In the genomic region with DNA sequence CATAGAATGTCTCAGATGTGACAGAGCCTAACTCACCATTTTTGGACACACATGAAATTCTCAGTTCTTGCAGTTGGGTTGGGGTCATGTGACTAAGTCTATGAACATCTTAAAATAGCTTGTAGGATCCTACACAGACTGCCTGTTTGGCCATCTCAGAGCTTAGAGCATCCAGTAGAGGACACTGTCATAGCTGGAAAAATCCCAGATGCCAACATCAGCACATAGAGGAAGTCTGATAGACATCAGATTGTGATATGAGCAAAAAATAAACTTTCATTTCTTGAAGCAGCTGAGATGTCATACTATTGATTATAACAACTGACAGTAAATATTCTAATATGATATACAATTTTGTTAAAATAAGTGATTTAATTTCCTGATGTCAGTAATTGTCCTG, we compare ENCODE assay signal across 22 cellular contexts.
"Had no signal": no experiment of that assay in that cellular context is flagged by ENCODE, and none has a peak within 500 bp of the region (broad histone marks: within the 10 kb centered on the region; RNA-seq: fewer than 3 reads in every experiment).

No MANE protein-coding gene starts in this region.

- H3K9me3 ChIP-seq: gastroesophageal sphincter, pancreas, psoas muscle, sigmoid colon, uterus had no signal

- ATAC-seq: activated CD4-positive, alpha-beta T cell treated with anti-CD3 and anti-CD28 coated beads for 36 hours; activated CD8-positive, alpha-beta memory T cell treated with anti-CD3 and anti-CD28 coated beads, Interleukin-2, amount 10 ng/mL, durations not matched to agents 7 days and 5 days; activated CD8-positive, alpha-beta T cell treated with anti-CD3 and anti-CD28 coated beads, Interleukin-2, amount 10 ng/mL, durations not matched to agents 7 days and 5 days; activated naive CD8-positive, alpha-beta T cell treated with anti-CD3 and anti-CD28 coated beads, Interleukin-2, amount 50 U/mL, for 24 hours; gastroesophageal sphincter; left colon; naive thymus-derived CD4-positive, alpha-beta T cell; pancreas; psoas muscle; stimulated activated effector memory CD8-positive, alpha-beta T cell treated with anti-CD3 and anti-CD28 coated beads, Interleukin-12 subunit alpha, Interleukin-12 subunit beta, amount 100 ng/mL, for 72 hours had no signal

- H3K4me1 ChIP-seq: gastroesophageal sphincter, pancreas, psoas muscle, sigmoid colon, uterus had no signal

- H3K27me3 ChIP-seq: gastroesophageal sphincter, pancreas, sigmoid colon had no signal

- H3K36me3 ChIP-seq: gastroesophageal sphincter, pancreas, sigmoid colon, uterus had no signal

- H3K4me3 ChIP-seq: gastroesophageal sphincter, pancreas, psoas muscle, sigmoid colon, uterus had no signal

- H3K27ac ChIP-seq: gastroesophageal sphincter, pancreas, psoas muscle, sigmoid colon, uterus had no signal

- DNase-seq: activated CD4-positive, alpha-beta T cell treated with anti-CD3 and anti-CD28 coated beads for 36 hours; activated CD4-positive, CD25-positive, alpha-beta regulatory T cell; activated CD8-positive, alpha-beta memory T cell treated with anti-CD3 and anti-CD28 coated beads, Interleukin-2, amount 10 ng/mL, durations not matched to agents 7 days and 5 days; activated CD8-positive, alpha-beta T cell treated with anti-CD3 and anti-CD28 coated beads, Interleukin-2, amount 10 ng/mL, durations not matched to agents 7 days and 5 days; activated naive CD8-positive, alpha-beta T cell treated with anti-CD3 and anti-CD28 coated beads, Interleukin-2, amount 50 U/mL, for 24 hours; activated T-cell treated with anti-CD3 and anti-CD28 coated beads, Interleukin-2, amount 50 U/mL, for 48 hours; caudate nucleus; hippocampal formation; immature natural killer cell; kidney; left colon; midbrain; naive thymus-derived CD4-positive, alpha-beta T cell; nucleus accumbens; pancreas; psoas muscle; sigmoid colon; small intestine; stimulated activated CD4-positive, alpha-beta T cell treated with anti-CD3 and anti-CD28 coated beads, Interleukin-4, amount 100 ng/mL, for 24 hours; uterus had no signal
